In genomic region chr11:57792870-57793269, GRCh38 we compare ENCODE assay signal across 9 cellular contexts. TPM values are rescaled to one million over a fixed set of nuclear protein-coding genes. Genes with fewer than 3 reads are reported as not detected.
DNase-seq lines count a peak whose midpoint lies in the region; ATAC-seq, FAIRE-seq and TF ChIP-seq lines count a peak whose summit lies in the region.
"Had no signal": no experiment of that assay in that cellular context is flagged by ENCODE, and none has a peak within 500 bp of the region (broad histone marks: within the 10 kb centered on the region; RNA-seq: fewer than 3 reads in every experiment).

No MANE protein-coding gene starts in this region.

- peak overlapping the region; percentile 76 for H3K27ac ChIP-seq in RWPE1
- H3K27ac ChIP-seq in foreskin keratinocyte, result peak overlapping the region; percentile 64
- peak overlapping the region; percentile 75 to 80 for H3K27ac ChIP-seq in small intestine (ENCODE audit: low read depth in 1 of 2, low read length in 1 of 2)

- DNase-seq in RWPE1 (ENCODE audit: low spot score) (peak; percentile 26), foreskin keratinocyte (peak in 1 of 2 donors; percentile 49), small intestine (peak; percentile 68), GM10266 (ENCODE audit: extremely low spot score) (no peak), AG08395 (ENCODE audit: low spot score) (no peak), MG63 (no peak), NCI-H2227 treated with DMSO at 0.1 percent for 48 hours (lab: John Stamatoyannopoulos, UW) (no peak)

- no peak overlapping the region for H3K4me3 ChIP-seq in small intestine (ENCODE audit: low read depth in 1 of 2, low read length in 2 of 2)
- H3K4me3 ChIP-seq in MG63, result no peak overlapping the region

- TF ChIP-seq CTCF in RWPE1 (conservative IDR thresholded peaks at IDR 0.05; ENCODE audit: low read depth) (no peak), foreskin keratinocyte (conservative IDR thresholded peaks at IDR 0.05) (no peak), GM10266 (IDR thresholded peaks at IDR 0.05; ENCODE audit: control insufficient read depth, insufficient read depth, low read depth, missing control alignments) (no peak)

- H3K9me3 ChIP-seq in small intestine (ENCODE audit: control insufficient read depth, low read depth) (no peaks in the 10 kb centered on the region), MG63 (no peaks in the 10 kb centered on the region)

- H3K27me3 ChIP-seq in foreskin keratinocyte (no peaks in the 10 kb centered on the region), small intestine (ENCODE audit: control insufficient read depth in 2 of 2, insufficient read depth in 2 of 2, low read length in 2 of 2) (no peaks in the 10 kb centered on the region), MG63 (no peaks in the 10 kb centered on the region)

- CTCF ChIA-PET in RWPE1 (lab: Yijun Ruan, JAX), result no interaction called here

- H3K4me1 ChIP-seq in foreskin keratinocyte (peaks cover 31% of the 10 kb centered on the region), small intestine (ENCODE audit: control insufficient read depth in 2 of 2, insufficient read depth in 1 of 2, low read depth in 1 of 2, low read length in 1 of 2) (peaks cover 20 to 38% of the 10 kb centered on the region in 2 donors)

- no peak for FAIRE-seq in small intestine (lab: Jason Lieb, UNC)

- POLR2A ChIA-PET in RWPE1 (lab: Yijun Ruan, JAX; ENCODE audit: low non-redundant PET), result interaction anchor here (0.7 kb wide), 1 partner anchor 12 kb away, joined by 4 read pairs; no protein-coding TSS in a partner anchor

- H3K36me3 ChIP-seq in small intestine (ENCODE audit: control insufficient read depth in 2 of 2, insufficient read depth in 2 of 2, low read length in 2 of 2) (peaks cover 7 to 17% of the 10 kb centered on the region in 2 donors), MG63 (peaks cover 52% of the 10 kb centered on the region)

- ATAC-seq in GM21447 (IDR thresholded peaks at IDR 0.05; ENCODE audit: unreplicated experiment) (peak; percentile 30), foreskin keratinocyte (peak; percentile 40)

RNA-seq across cellular contexts. Expression of gene CTNND1, which starts 31.3 kb away (rescaled TPM):
- total RNA-seq in foreskin keratinocyte, result 111 and 115 TPM in 2 replicates
- polyA plus RNA-seq in foreskin keratinocyte (40.3 and 43.9 TPM in 2 replicates), small intestine (100 to 1,000 TPM in 1 of 3 donors, 10 to 100 TPM in 2; 62.2 to 148 (median 89.7) TPM)
- 25.9 and 26.6 TPM in 2 replicates for total RNA-seq in MG63 (2014; rRNA removed; shearing (Covaris generic); ENCODE audit: low replicate concordance)

RNA-seq across cellular contexts. Expression of gene BTBD18, which starts 41.3 kb away (rescaled TPM):
- not detected in 2 replicates for total RNA-seq in foreskin keratinocyte
- polyA plus RNA-seq in foreskin keratinocyte (not detected in 2 replicates), small intestine (not detected)
- not detected in 2 replicates for total RNA-seq in MG63 (2014; rRNA removed; shearing (Covaris generic); ENCODE audit: low replicate concordance)
- total RNA-seq: fibroblast of lung had no signal
- polyA plus RNA-seq: fibroblast of lung had no signal

RNA-seq across cellular contexts. Expression of gene SELENOH, which starts 51.6 kb away (rescaled TPM):
- total RNA-seq in foreskin keratinocyte, result 127 and 132 TPM in 2 replicates
- polyA plus RNA-seq in foreskin keratinocyte (193 and 196 TPM in 2 replicates), small intestine (100 to 1,000 TPM in 2 of 3 donors, 10 to 100 TPM in 1; 78.3 to 148 (median 144) TPM)
- 147 and 154 TPM in 2 replicates for total RNA-seq in MG63 (2014; rRNA removed; shearing (Covaris generic); ENCODE audit: low replicate concordance)

Comparison
In these comparisons a context has a peak if more than half of its experiments do, and no peak if none do; other contexts are left out.
1. DNase-seq: peak in RWPE1 (single experiment) and small intestine (single experiment); none in GM10266 (single experiment), AG08395 (single experiment), MG63 (single experiment) and NCI-H2227 treated with DMSO at 0.1 percent for 48 hours (single experiment).
2. Peak in every context shown above with its lines, with median percentiles within 50 percentile points of each other: H3K27ac ChIP-seq.